22 cellular contexts compared by ENCODE assay signal in the genomic region with DNA sequence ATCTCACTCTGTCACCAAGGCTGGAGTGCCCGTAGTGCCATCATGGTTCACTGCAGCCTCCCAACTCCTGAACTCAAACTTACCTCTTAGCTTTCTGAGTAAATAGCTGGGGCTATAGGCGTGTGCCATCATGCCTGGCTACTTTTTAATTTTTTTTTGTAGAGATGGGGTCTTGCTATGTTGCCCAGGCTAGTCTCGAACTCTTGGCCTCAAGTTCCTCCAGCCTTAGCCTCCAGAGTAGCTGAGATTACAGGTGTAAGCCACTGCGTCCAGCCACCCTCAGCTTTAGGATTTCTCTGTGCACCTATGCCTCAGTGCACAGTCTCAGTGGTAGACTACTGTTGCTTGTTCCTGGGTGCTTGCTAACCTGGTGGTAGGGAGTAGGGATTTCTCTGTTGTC. TPM values are rescaled to one million over a fixed set of nuclear protein-coding genes. Genes with fewer than 3 reads are reported as not detected.
DNase-seq lines count a peak whose midpoint lies in the region; ATAC-seq lines count a peak whose summit lies in the region.
"Had no signal": no experiment of that assay in that cellular context is flagged by ENCODE, and none has a peak within 500 bp of the region (broad histone marks: within the 10 kb centered on the region; RNA-seq: fewer than 3 reads in every experiment).

No MANE protein-coding gene starts in this region.

- peaks cover 62% of the 10 kb centered on the region for H3K36me3 Mint-ChIP-seq in activated CD4-positive, alpha-beta T cell treated with anti-CD3 and anti-CD28 coated beads, Interleukin-2, amount 10 ng/mL, durations not matched to agents 24 days and 14 days (ENCODE audit: low read depth)
- H3K36me3 Mint-ChIP-seq in activated naive CD8-positive, alpha-beta T cell treated with anti-CD3 and anti-CD28 coated beads, Interleukin-2, amount 10 ng/mL, durations not matched to agents 7 days and 5 days: peaks cover 34% of the 10 kb centered on the region
- H3K36me3 Mint-ChIP-seq: natural killer cell had no signal

- H3K27ac Mint-ChIP-seq in activated CD4-positive, alpha-beta T cell treated with anti-CD3 and anti-CD28 coated beads, Interleukin-2, amount 10 ng/mL, durations not matched to agents 24 days and 14 days: peak overlapping the region; percentile 88
- H3K27ac Mint-ChIP-seq in activated naive CD8-positive, alpha-beta T cell treated with anti-CD3 and anti-CD28 coated beads, Interleukin-2, amount 10 ng/mL, durations not matched to agents 7 days and 5 days: peak overlapping the region; percentile 76
- H3K27ac Mint-ChIP-seq: progenitor cell of endocrine pancreas had no signal

- no peaks in the 10 kb centered on the region for H3K9me3 Mint-ChIP-seq in activated CD4-positive, alpha-beta T cell treated with anti-CD3 and anti-CD28 coated beads, Interleukin-2, amount 10 ng/mL, durations not matched to agents 24 days and 14 days
- no peaks in the 10 kb centered on the region for H3K9me3 Mint-ChIP-seq in activated naive CD8-positive, alpha-beta T cell treated with anti-CD3 and anti-CD28 coated beads, Interleukin-2, amount 10 ng/mL, durations not matched to agents 7 days and 5 days
- H3K9me3 Mint-ChIP-seq: brain, natural killer cell had no signal

- POLR2A ChIA-PET in activated naive CD8-positive, alpha-beta T cell treated with anti-CD3 and anti-CD28 coated beads, Interleukin-2, amount 10 ng/mL, durations not matched to agents 7 days and 5 days (lab: Charles Lee): interaction anchor here (0.6 to 17.3 kb wide), 6 partner anchors 18 to 301 kb away, joined by 3 to 297 read pairs (median 3); a partner anchor contains a TSS

- no peak for ATAC-seq in activated naive CD8-positive, alpha-beta T cell treated with anti-CD3 and anti-CD28 coated beads, Interleukin-2, amount 10 ng/mL, durations not matched to agents 7 days and 5 days (ENCODE audit: low read depth)
- ATAC-seq in HG02973 (IDR thresholded peaks at IDR 0.05; ENCODE audit: unreplicated experiment) (no peak), GM21737 (IDR thresholded peaks at IDR 0.05; ENCODE audit: unreplicated experiment) (no peak), GM21717 (IDR thresholded peaks at IDR 0.05; ENCODE audit: unreplicated experiment) (no peak)
- ATAC-seq: esophagus mucosa had no signal

- peaks cover 21% of the 10 kb centered on the region for H3K36me3 ChIP-seq in Karpas-422 (ENCODE audit: insufficient read depth, low read length)
- H3K36me3 ChIP-seq in skeletal muscle tissue (ENCODE audit: control insufficient read depth in 3 of 3, insufficient read depth in 3 of 3, low read length in 3 of 3): peaks cover 7 to 19% (median 16%) of the 10 kb centered on the region in 3 donors

- no peaks in the 10 kb centered on the region for H3K27me3 Mint-ChIP-seq in activated CD4-positive, alpha-beta T cell treated with anti-CD3 and anti-CD28 coated beads, Interleukin-2, amount 10 ng/mL, durations not matched to agents 24 days and 14 days
- no peaks in the 10 kb centered on the region for H3K27me3 Mint-ChIP-seq in activated naive CD8-positive, alpha-beta T cell treated with anti-CD3 and anti-CD28 coated beads, Interleukin-2, amount 10 ng/mL, durations not matched to agents 7 days and 5 days

- H4K20me1 ChIP-seq in Karpas-422 (ENCODE audit: insufficient read depth, low read depth, low read length): peaks cover 18% of the 10 kb centered on the region; the same call in 1 of the 2 replicates

- H3K4me3 ChIP-seq in Karpas-422 (ENCODE audit: low read length): no peak overlapping the region
- no peak overlapping the region for H3K4me3 ChIP-seq in skeletal muscle tissue (ENCODE audit: low read length in 3 of 3)
- H3K4me3 ChIP-seq: dorsolateral prefrontal cortex, lung, spleen, vagina had no signal

- no peaks in the 10 kb centered on the region for H3K27me3 ChIP-seq in Karpas-422 (ENCODE audit: low read length)
- H3K27me3 ChIP-seq in skeletal muscle tissue (ENCODE audit: control insufficient read depth in 3 of 3, insufficient read depth in 3 of 3, low read length in 3 of 3): no peaks in the 10 kb centered on the region
- H3K27me3 ChIP-seq: dorsolateral prefrontal cortex, spleen, vagina had no signal

- no peaks in the 10 kb centered on the region for H3K9me3 ChIP-seq in Karpas-422 (ENCODE audit: low read length)
- H3K9me3 ChIP-seq in skeletal muscle tissue (ENCODE audit: control insufficient read depth in 3 of 3, low read length in 3 of 3): no peaks in the 10 kb centered on the region
- H3K9me3 ChIP-seq: spleen, vagina had no signal

- no peak overlapping the region for H2AFZ ChIP-seq in Karpas-422 (ENCODE audit: low read length)

- peaks cover 77% of the 10 kb centered on the region for H3K4me1 Mint-ChIP-seq in activated CD4-positive, alpha-beta T cell treated with anti-CD3 and anti-CD28 coated beads, Interleukin-2, amount 10 ng/mL, durations not matched to agents 24 days and 14 days
- peaks cover 69% of the 10 kb centered on the region for H3K4me1 Mint-ChIP-seq in activated naive CD8-positive, alpha-beta T cell treated with anti-CD3 and anti-CD28 coated beads, Interleukin-2, amount 10 ng/mL, durations not matched to agents 7 days and 5 days

- peaks cover 77% of the 10 kb centered on the region for H3K4me1 ChIP-seq in Karpas-422 (ENCODE audit: low read length)
- H3K4me1 ChIP-seq in skeletal muscle tissue (ENCODE audit: control insufficient read depth in 3 of 3, insufficient read depth in 3 of 3, low read length in 3 of 3): peaks cover 51 to 79% (median 62%) of the 10 kb centered on the region in 3 donors

- H3K9ac ChIP-seq in Karpas-422 (ENCODE audit: low read length): no peak overlapping the region
- H3K9ac ChIP-seq in skeletal muscle tissue (ENCODE audit: low read depth in 1 of 3, low read length in 3 of 3): peak overlapping the region in 2 of 3 donors; percentile 40 to 57

- H3K27ac ChIP-seq in Karpas-422 (ENCODE audit: low read length): peak overlapping the region; percentile 39
- peak overlapping the region; percentile 54 for H3K27ac ChIP-seq in skeletal muscle tissue (ENCODE audit: low read depth, low read length)
- H3K27ac ChIP-seq: C4-2B, dorsolateral prefrontal cortex, HL-60, spleen, vagina had no signal

- intact Hi-C loops in activated CD4-positive, alpha-beta T cell treated with anti-CD3 and anti-CD28 coated beads, Interleukin-2, amount 10 ng/mL, durations not matched to agents 24 days and 14 days (cut with micrococcal nuclease): loop anchor here (10.0 kb wide), 1 partner anchor 245 kb away; no protein-coding TSS in a partner anchor

- H3K4me3 Mint-ChIP-seq in activated CD4-positive, alpha-beta T cell treated with anti-CD3 and anti-CD28 coated beads, Interleukin-2, amount 10 ng/mL, durations not matched to agents 24 days and 14 days: peak overlapping the region; percentile 51
- peak overlapping the region; percentile 50 for H3K4me3 Mint-ChIP-seq in activated naive CD8-positive, alpha-beta T cell treated with anti-CD3 and anti-CD28 coated beads, Interleukin-2, amount 10 ng/mL, durations not matched to agents 7 days and 5 days
- H3K4me3 Mint-ChIP-seq: natural killer cell had no signal

- H3K4me2 ChIP-seq in Karpas-422 (ENCODE audit: low read depth, low read length, poor library complexity, severe bottlenecking): no peak overlapping the region

- peaks cover 95% of the 10 kb centered on the region for H3K79me2 ChIP-seq in Karpas-422 (ENCODE audit: low read length)

- H3K9me2 ChIP-seq in Karpas-422 (replicated peaks; ENCODE audit: insufficient read depth, low read length): no peaks in the 10 kb centered on the region

- no peak for DNase-seq in activated CD4-positive, alpha-beta T cell treated with anti-CD3 and anti-CD28 coated beads, Interleukin-2, amount 10 ng/mL, durations not matched to agents 24 days and 14 days
- no peak for DNase-seq in activated CD4-positive, alpha-beta T cell treated with anti-CD3 and anti-CD28 coated beads for 4 hours
- DNase-seq in Karpas-422: no peak
- no peak for DNase-seq in activated naive CD8-positive, alpha-beta T cell treated with anti-CD3 and anti-CD28 coated beads, Interleukin-2, amount 10 ng/mL, durations not matched to agents 7 days and 5 days
- DNase-seq: activated effector memory CD4-positive, alpha-beta T cell treated with anti-CD3 and anti-CD28 coated beads, Interleukin-2, amount 50 U/mL, for 16 hours; dorsolateral prefrontal cortex; Kasumi-1; natural killer cell; NCI-H146; spleen had no signal

RNA-seq across cellular contexts. Expression of a gene that starts 5.5 kb away (rescaled TPM):
- total RNA-seq in activated CD4-positive, alpha-beta T cell treated with anti-CD3 and anti-CD28 coated beads, Interleukin-2, amount 10 ng/mL, durations not matched to agents 24 days and 14 days: 103 and 106 TPM in 2 replicates
- 44.2 and 83.2 TPM in 2 replicates for total RNA-seq in Karpas-422 (2014; rRNA removed; shearing (Covaris generic); ENCODE audit: low replicate concordance)
- total RNA-seq in activated naive CD8-positive, alpha-beta T cell treated with anti-CD3 and anti-CD28 coated beads, Interleukin-2, amount 10 ng/mL, durations not matched to agents 7 days and 5 days: 100 to 1,000 TPM; 110 to 113 TPM
- total RNA-seq in skeletal muscle tissue: 9.4 TPM

RNA-seq across cellular contexts. Expression of a gene that starts 24.6 kb away (rescaled TPM):
- total RNA-seq in activated CD4-positive, alpha-beta T cell treated with anti-CD3 and anti-CD28 coated beads, Interleukin-2, amount 10 ng/mL, durations not matched to agents 24 days and 14 days: 7.2 and 8.4 TPM in 2 replicates
- 8.7 and 14.3 TPM in 2 replicates for total RNA-seq in Karpas-422 (2014; rRNA removed; shearing (Covaris generic); ENCODE audit: low replicate concordance)
- 10 to 100 TPM; 10.8 to 12.5 TPM for total RNA-seq in activated naive CD8-positive, alpha-beta T cell treated with anti-CD3 and anti-CD28 coated beads, Interleukin-2, amount 10 ng/mL, durations not matched to agents 7 days and 5 days
- 23.0 TPM for total RNA-seq in skeletal muscle tissue

RNA-seq across cellular contexts. Expression of a gene that starts 33.9 kb away (rescaled TPM):
- total RNA-seq in activated CD4-positive, alpha-beta T cell treated with anti-CD3 and anti-CD28 coated beads, Interleukin-2, amount 10 ng/mL, durations not matched to agents 24 days and 14 days: 0.07 and 0.09 TPM in 2 replicates
- total RNA-seq in Karpas-422 (2014; rRNA removed; shearing (Covaris generic); ENCODE audit: low replicate concordance): not detected in 2 replicates
- under 1 TPM in 1 of 2 experiments, not detected in 1; 0.86 TPM for total RNA-seq in activated naive CD8-positive, alpha-beta T cell treated with anti-CD3 and anti-CD28 coated beads, Interleukin-2, amount 10 ng/mL, durations not matched to agents 7 days and 5 days
- not detected for total RNA-seq in skeletal muscle tissue
- total RNA-seq: natural killer cell; T-helper 2 cell treated with Interferon-gamma antibody and Interleukin-4, amounts not matched to agents 100 ng/mL and 5 ng/mL, for 36 hours had no signal

RNA-seq across cellular contexts. Expression of a gene that starts 41.0 kb away (rescaled TPM):
- total RNA-seq in activated CD4-positive, alpha-beta T cell treated with anti-CD3 and anti-CD28 coated beads, Interleukin-2, amount 10 ng/mL, durations not matched to agents 24 days and 14 days: 22.3 and 27.1 TPM in 2 replicates
- total RNA-seq in Karpas-422 (2014; rRNA removed; shearing (Covaris generic); ENCODE audit: low replicate concordance): 13.3 and 28.0 TPM in 2 replicates
- total RNA-seq in activated naive CD8-positive, alpha-beta T cell treated with anti-CD3 and anti-CD28 coated beads, Interleukin-2, amount 10 ng/mL, durations not matched to agents 7 days and 5 days: 10 to 100 TPM; 38.2 to 44.4 TPM
- 11.0 TPM for total RNA-seq in skeletal muscle tissue

RNA-seq across cellular contexts. Expression of a gene that starts 41.0 kb away (rescaled TPM):
- 69.7 and 72.2 TPM in 2 replicates for total RNA-seq in activated CD4-positive, alpha-beta T cell treated with anti-CD3 and anti-CD28 coated beads, Interleukin-2, amount 10 ng/mL, durations not matched to agents 24 days and 14 days
- 43.9 and 44.6 TPM in 2 replicates for total RNA-seq in Karpas-422 (2014; rRNA removed; shearing (Covaris generic); ENCODE audit: low replicate concordance)
- total RNA-seq in activated naive CD8-positive, alpha-beta T cell treated with anti-CD3 and anti-CD28 coated beads, Interleukin-2, amount 10 ng/mL, durations not matched to agents 7 days and 5 days: 10 to 100 TPM; 85.7 to 87.3 TPM
- total RNA-seq in skeletal muscle tissue: 49.1 TPM
